26 cellular contexts compared by ENCODE assay signal in genomic region chr14:37363661-37364060, GRCh38.
DNase-seq lines count a peak whose midpoint lies in the region; ATAC-seq, FAIRE-seq and TF ChIP-seq lines count a peak whose summit lies in the region.
"Had no signal": no experiment of that assay in that cellular context is flagged by ENCODE, and none has a peak within 500 bp of the region (broad histone marks: within the 10 kb centered on the region; RNA-seq: fewer than 3 reads in every experiment).

No MANE protein-coding gene starts in this region.

- peaks cover 15% of the 10 kb centered on the region for H3K4me1 ChIP-seq in HepG2 (ENCODE audit: insufficient read depth, low read length)
- H3K4me1 ChIP-seq in right lobe of liver = no peaks in the 10 kb centered on the region
- H3K4me1 ChIP-seq in thyroid gland = no peaks in the 10 kb centered on the region
- H3K4me1 ChIP-seq: BE2C, BLaER1 had no signal

- no peak for TF ChIP-seq RAD21 in HepG2 (CRISPR knock-in tag; IDR thresholded peaks at IDR 0.05)

- no peaks in the 10 kb centered on the region for H3K27me3 ChIP-seq in HepG2 (ENCODE audit: control insufficient read depth in 1 of 2, insufficient read depth in 2 of 2, low read length in 2 of 2)
- no peaks in the 10 kb centered on the region for H3K27me3 ChIP-seq in right lobe of liver
- no peaks in the 10 kb centered on the region for H3K27me3 ChIP-seq in thyroid gland
- H3K27me3 ChIP-seq: BE2C, BLaER1 had no signal

- TF ChIP-seq POLR2A in HepG2 (IDR thresholded peaks at IDR 0.05; ENCODE audit: insufficient read depth in 1 of 2, low read depth in 2 of 2, low read length in 2 of 2) (no peak), right lobe of liver (IDR thresholded peaks at IDR 0.05) (no peak), thyroid gland (IDR thresholded peaks at IDR 0.05) (no peak)

- TF ChIP-seq EP300 in HepG2 (IDR thresholded peaks at IDR 0.05; ENCODE audit: low read depth in 2 of 2, low read length in 2 of 2) = no peak
- TF ChIP-seq EP300 in HepG2 (CRISPR knock-in tag; IDR thresholded peaks at IDR 0.05; ENCODE audit: borderline replicate concordance) = no peak

- H3K36me3 ChIP-seq in HepG2 (replicated peaks in 1 of 2; ENCODE audit: control insufficient read depth in 1 of 2, insufficient read depth in 2 of 2, low read length in 2 of 2) (no peaks in the 10 kb centered on the region), right lobe of liver (no peaks in the 10 kb centered on the region), thyroid gland (no peaks in the 10 kb centered on the region)
- H3K36me3 ChIP-seq: BE2C, BLaER1 had no signal

- H3K27ac ChIP-seq in HepG2 (ENCODE audit: extremely low read length, insufficient read depth, low read length) (no peak overlapping the region), right lobe of liver (no peak overlapping the region), thyroid gland (no peak overlapping the region)
- H3K27ac ChIP-seq: BLaER1 had no signal

- intact Hi-C loops in HepG2 (cut with micrococcal nuclease; ENCODE audit: unreplicated experiment) = no loop called here
- intact Hi-C loops in right lobe of liver (cut with DNase I) = no loop called here
- intact Hi-C loops in thyroid gland (cut with DNase I) = no loop called here

- FAIRE-seq in HepG2 (lab: Jason Lieb, UNC) = no peak
- FAIRE-seq: A204.1, GM12878, GM12892, GM18507 had no signal

- in situ Hi-C loops in HepG2 (cut with HindIII; ENCODE audit: extremely low pct_ligation_motif_present, low pct_unique_long_range_greater_than_20kb) = no loop called here

- POLR2A ChIA-PET in HepG2 (lab: Yijun Ruan, JAX) = no interaction called here

- no peak overlapping the region for H3K9ac ChIP-seq in HepG2 (ENCODE audit: insufficient read depth, low read depth, low read length)
- H3K9ac ChIP-seq: BLaER1 had no signal

- no peak overlapping the region for H3K27ac Mint-ChIP-seq in chondrocyte (ENCODE audit: unreplicated experiment)
- H3K27ac Mint-ChIP-seq: CD14-positive monocyte; CD4-positive, alpha-beta memory T cell; CD4-positive, CD25-positive, alpha-beta regulatory T cell had no signal

- no peaks in the 10 kb centered on the region for H3K79me2 ChIP-seq in HepG2 (ENCODE audit: insufficient read depth, low read length)

- DNase-seq in HepG2 (ENCODE audit: low spot score) (no peak), right lobe of liver (no peak), chondrocyte (ENCODE audit: low spot score) (peak; percentile 59), thyroid gland (no peak)
- no peak for DNase-seq in stimulated activated CD4-positive, alpha-beta T cell treated with anti-CD3 and anti-CD28 coated beads, Interleukin-4, amount 100 ng/mL, for 1 hour
- DNase-seq: 8988T; ACHN; BE2C; C1 segment of cervical spinal cord; CD4-positive, alpha-beta memory T cell; CD4-positive, CD25-positive, alpha-beta regulatory T cell; CD8-positive, alpha-beta memory T cell; COR-L47; DMS 273 treated with DMSO at 0.1 percent for 48 hours; DMS153; DMS53; DMS79; DND-41; EL; GDM1 had no signal

- H3K4me3 ChIP-seq in HepG2 (replicated peaks in 1 of 3; ENCODE audit: insufficient read depth in 1 of 3, low read depth in 2 of 3, low read length in 3 of 3) (no peak overlapping the region), right lobe of liver (no peak overlapping the region), thyroid gland (replicated peaks in 1 of 3) (no peak overlapping the region)
- H3K4me3 ChIP-seq: BLaER1, GM12878 had no signal

- no peaks in the 10 kb centered on the region for H3K4me1 Mint-ChIP-seq in chondrocyte (ENCODE audit: low read depth)
- H3K4me1 Mint-ChIP-seq: CD14-positive monocyte; CD4-positive, alpha-beta memory T cell; CD4-positive, CD25-positive, alpha-beta regulatory T cell; CD8-positive, alpha-beta memory T cell had no signal

- H3K4me2 ChIP-seq in HepG2 (ENCODE audit: low read depth, low read length) = no peak overlapping the region
- H3K4me2 ChIP-seq: BLaER1 had no signal

- H3K4me3 Mint-ChIP-seq in chondrocyte (ENCODE audit: unreplicated experiment) = no peak overlapping the region
- H3K4me3 Mint-ChIP-seq: CD14-positive monocyte; CD4-positive, alpha-beta memory T cell; CD4-positive, CD25-positive, alpha-beta regulatory T cell; CD8-positive, alpha-beta memory T cell had no signal

- H4K20me1 ChIP-seq in HepG2 (ENCODE audit: insufficient read depth, low read length) = no peaks in the 10 kb centered on the region
- H4K20me1 ChIP-seq: BLaER1 had no signal

- BruUV-seq in HepG2 (replicated peaks; lab: Mats Ljungman, UMichigan) = no TSS peak

- 98% methylated on average over 9 of the region's 9 CpGs for WGBS in HepG2 (ENCODE audit: low lambda C conversion rate)
- WGBS in right lobe of liver (ENCODE audit: insufficient coverage, low coverage, low lambda C conversion rate, missing lambda C conversion rate) = 100% methylated on average over 1 of the region's 9 CpGs
- 96 to 100% methylated on average over 6 to 9 of the region's 9 CpGs for WGBS in thyroid gland, 2 donors

- no peak for ATAC-seq in HepG2
- no peak for ATAC-seq in right lobe of liver
- ATAC-seq: GM12878 had no signal

- CTCF ChIA-PET in HepG2 (lab: Yijun Ruan, JAX; ENCODE audit: low intra/inter-chr PET ratio, low total read pairs) = no interaction called here

- H3K36me3 Mint-ChIP-seq in chondrocyte (ENCODE audit: low read depth) = peaks cover 25% of the 10 kb centered on the region
- H3K36me3 Mint-ChIP-seq: CD14-positive monocyte; CD4-positive, CD25-positive, alpha-beta regulatory T cell; CD8-positive, alpha-beta memory T cell had no signal

- peaks cover 21% of the 10 kb centered on the region for H3K9me3 ChIP-seq in HepG2 (ENCODE audit: low read length)
- no peaks in the 10 kb centered on the region for H3K9me3 ChIP-seq in right lobe of liver
- no peaks in the 10 kb centered on the region for H3K9me3 ChIP-seq in thyroid gland
- H3K9me3 ChIP-seq: BE2C, BLaER1 had no signal

- no peak overlapping the region for H2AFZ ChIP-seq in HepG2 (ENCODE audit: low read length)

- TF ChIP-seq CTCF in HepG2 (CRISPR knock-in tag; IDR thresholded peaks at IDR 0.05) (no peak), right lobe of liver (IDR thresholded peaks at IDR 0.05) (no peak), chondrocyte (IDR thresholded peaks at IDR 0.05) (no peak), thyroid gland (IDR thresholded peaks at IDR 0.05) (no peak)

- peaks cover 38% of the 10 kb centered on the region for H3K9me3 Mint-ChIP-seq in chondrocyte (ENCODE audit: low read depth)

- H3K27me3 Mint-ChIP-seq in chondrocyte (ENCODE audit: low read depth) = no peaks in the 10 kb centered on the region
- H3K27me3 Mint-ChIP-seq: CD4-positive, alpha-beta memory T cell; CD4-positive, CD25-positive, alpha-beta regulatory T cell; CD8-positive, alpha-beta memory T cell had no signal

TF ChIP-seq in HepG2, 621 proteins besides CTCF, POLR2A, EP300 and RAD21:
- TF ChIP-seq ZNF780A (CRISPR knock-in tag; IDR thresholded peaks at IDR 0.05) (no peak), NFKB2 (CRISPR knock-in tag; IDR thresholded peaks at IDR 0.05; ENCODE audit: borderline replicate concordance) (0 out of 2 replicates have a peak, but pooled peaks have one; percentile 54), MXI1 (IDR thresholded peaks at IDR 0.05; ENCODE audit: borderline replicate concordance, low read depth, low read length) (no peak), ZNF230 (CRISPR knock-in tag; IDR thresholded peaks at IDR 0.05) (0 out of 2 replicates have a peak, but pooled peaks have one; percentile 71), CBFB (CRISPR knock-in tag; IDR thresholded peaks at IDR 0.05) (no peak), ZNF740 (CRISPR knock-in tag; IDR thresholded peaks at IDR 0.05) (no peak), ZNF501 (CRISPR knock-in tag; IDR thresholded peaks at IDR 0.05) (no peak), XRCC5 (optimal IDR thresholded peaks at IDR 0.05; ENCODE audit: low read length) (no peak), TCF12 (IDR thresholded peaks at IDR 0.05) (no peak), TCF12 (CRISPR knock-in tag; IDR thresholded peaks at IDR 0.05) (no peak), PHF20 (CRISPR knock-in tag; IDR thresholded peaks at IDR 0.05) (no peak), MIER3 (CRISPR knock-in tag; IDR thresholded peaks at IDR 0.05; ENCODE audit: borderline replicate concordance) (no peak), SCMH1 (CRISPR knock-in tag; IDR thresholded peaks at IDR 0.05; ENCODE audit: borderline replicate concordance) (no peak), ZNF737 (CRISPR knock-in tag; IDR thresholded peaks at IDR 0.05; ENCODE audit: borderline replicate concordance) (no peak), TIGD3 (CRISPR knock-in tag; IDR thresholded peaks at IDR 0.05; ENCODE audit: borderline replicate concordance) (no peak), ZSCAN31 (CRISPR knock-in tag; IDR thresholded peaks at IDR 0.05; ENCODE audit: low read depth) (no peak)
